In the genomic region with DNA sequence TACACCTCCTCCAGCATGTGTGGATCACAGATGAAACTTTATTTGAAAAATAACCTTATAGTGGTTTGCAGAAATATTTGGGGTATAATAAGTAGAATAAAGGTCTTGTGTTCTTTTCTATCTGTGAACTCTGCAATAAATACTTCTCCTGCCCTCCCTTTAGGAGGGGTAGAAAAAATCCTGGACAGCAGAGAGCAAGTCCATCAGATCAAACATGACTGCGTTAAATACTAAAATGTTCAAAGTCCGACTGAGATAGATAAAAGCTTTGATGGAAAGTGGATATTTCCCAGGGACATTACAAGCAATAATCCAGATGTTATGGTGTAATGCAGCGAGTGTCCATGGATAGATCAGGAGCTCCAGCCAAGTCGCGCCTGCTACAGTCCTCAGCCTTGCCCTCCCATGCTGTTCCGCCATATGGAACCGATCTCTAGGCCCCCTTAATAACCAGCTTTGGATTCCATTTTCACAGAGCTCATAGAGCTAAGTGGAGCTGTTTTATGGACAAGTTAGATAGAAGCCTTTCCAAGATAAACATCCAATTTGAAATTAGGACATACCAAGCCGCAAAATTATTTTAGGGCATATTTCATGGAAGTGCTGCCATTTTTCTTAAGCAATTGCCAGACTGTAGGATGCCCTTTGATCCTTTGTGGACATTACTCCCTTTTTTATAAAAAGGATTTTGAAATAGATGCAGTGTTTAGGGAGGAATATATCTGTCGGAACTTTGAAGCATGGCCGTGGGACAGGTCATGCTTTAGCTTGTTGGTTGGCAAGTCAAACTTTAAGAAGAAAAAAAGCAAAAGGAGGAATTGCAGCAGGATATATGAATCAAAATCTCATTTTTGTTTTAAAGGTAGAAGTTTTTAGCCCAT, we compare ENCODE assay signal across 17 cellular contexts.
"Had no signal": no experiment of that assay in that cellular context is flagged by ENCODE, and none has a peak within 500 bp of the region (broad histone marks: within the 10 kb centered on the region; RNA-seq: fewer than 3 reads in every experiment).

No MANE protein-coding gene starts in this region.

- H3K4me1 ChIP-seq: right atrium auricular region, SJSA1, upper lobe of left lung had no signal

- H3K9me3 Mint-ChIP-seq: activated naive CD8-positive, alpha-beta T cell treated with anti-CD3 and anti-CD28 coated beads, Interleukin-2, amount 10 ng/mL, durations not matched to agents 7 days and 5 days had no signal

- H3K27ac Mint-ChIP-seq: activated naive CD8-positive, alpha-beta T cell treated with anti-CD3 and anti-CD28 coated beads, Interleukin-2, amount 10 ng/mL, durations not matched to agents 7 days and 5 days; naive thymus-derived CD4-positive, alpha-beta T cell; progenitor cell of endocrine pancreas had no signal

- H3K27ac ChIP-seq: cardiac muscle cell, right atrium auricular region, SJSA1, skin epidermis had no signal

- ATAC-seq: activated CD4-positive, CD25-positive, alpha-beta regulatory T cell treated with anti-CD3 and anti-CD28 coated beads, Interleukin-2, amount 50 U/mL, for 24 hours; esophagus mucosa; mucosa of descending colon; naive thymus-derived CD4-positive, alpha-beta T cell had no signal

- DNase-seq: activated naive CD4-positive, alpha-beta T cell; activated naive CD8-positive, alpha-beta T cell treated with anti-CD3 and anti-CD28 coated beads, Interleukin-2, amount 10 ng/mL, durations not matched to agents 7 days and 5 days; anterior cingulate cortex; mucosa of descending colon; naive thymus-derived CD4-positive, alpha-beta T cell; nucleus accumbens; stimulated activated CD4-positive, alpha-beta T cell treated with anti-CD3 and anti-CD28 coated beads, Interleukin-4, amount 100 ng/mL, for 4 hours; stimulated activated CD8-positive, alpha-beta memory T cell treated with anti-CD3 and anti-CD28 coated beads, Interleukin-4, amount 100 ng/mL, for 48 hours; stimulated activated naive CD4-positive, alpha-beta T cell treated with Interleukin-2 at 50 U/mL for 16 hours; upper lobe of left lung had no signal

- H3K27me3 Mint-ChIP-seq: activated naive CD8-positive, alpha-beta T cell treated with anti-CD3 and anti-CD28 coated beads, Interleukin-2, amount 10 ng/mL, durations not matched to agents 7 days and 5 days; naive thymus-derived CD4-positive, alpha-beta T cell; progenitor cell of endocrine pancreas had no signal

- H3K4me3 Mint-ChIP-seq: activated naive CD8-positive, alpha-beta T cell treated with anti-CD3 and anti-CD28 coated beads, Interleukin-2, amount 10 ng/mL, durations not matched to agents 7 days and 5 days; naive thymus-derived CD4-positive, alpha-beta T cell had no signal

- H3K36me3 ChIP-seq: cardiac muscle cell, right atrium auricular region, SJSA1, upper lobe of left lung had no signal

- H3K9me3 ChIP-seq: mucosa of descending colon, right atrium auricular region, SJSA1, upper lobe of left lung had no signal

- H3K27me3 ChIP-seq: cardiac muscle cell, right atrium auricular region, SJSA1, upper lobe of left lung had no signal

- H3K4me3 ChIP-seq: cardiac muscle cell, mucosa of descending colon, right atrium auricular region, SJSA1, skin epidermis, upper lobe of left lung had no signal
